In the genomic region with DNA sequence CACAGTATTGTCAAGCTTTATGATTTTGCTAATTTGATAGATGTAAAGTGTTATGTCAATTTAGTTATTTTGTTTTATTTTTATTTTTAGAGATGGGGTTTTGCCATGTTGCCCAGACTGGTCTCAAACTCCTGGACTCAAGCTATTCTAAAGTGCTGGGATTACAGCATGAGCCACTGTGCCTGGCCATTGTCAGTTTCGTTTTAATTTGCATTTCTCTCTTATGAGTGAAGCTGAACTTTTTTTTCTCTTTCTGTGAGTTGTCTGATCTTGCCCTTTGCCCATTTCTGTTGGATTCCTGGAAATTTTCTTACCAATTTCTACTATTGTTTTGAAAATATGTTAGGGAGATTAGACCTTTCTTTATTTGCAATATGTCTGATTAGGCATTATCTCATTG, we compare ENCODE assay signal across 1 cellular context.
A peak's percentile ranks its signal among the peaks of the same experiment; 100 is the strongest.
TF ChIP-seq lines count a peak whose summit lies in the region.

No MANE protein-coding gene starts in this region.

TF ChIP-seq in GM12878, 131 proteins besides CTCF, POLR2A, EP300 and RAD21:
- TF ChIP-seq NRF1 (conservative IDR thresholded peaks at IDR 0.05; ENCODE audit: low read depth, low read length) (no peak), SREBF2 (IDR thresholded peaks at IDR 0.05; ENCODE audit: low read length) (peak; percentile 55; the same call in 1 of the 2 replicates), POU2F2 (IDR thresholded peaks at IDR 0.05; ENCODE audit: borderline replicate concordance, low read depth, low read length) (peak; percentile 44; the same call in 1 of the 3 replicates)
